In the genomic region with DNA sequence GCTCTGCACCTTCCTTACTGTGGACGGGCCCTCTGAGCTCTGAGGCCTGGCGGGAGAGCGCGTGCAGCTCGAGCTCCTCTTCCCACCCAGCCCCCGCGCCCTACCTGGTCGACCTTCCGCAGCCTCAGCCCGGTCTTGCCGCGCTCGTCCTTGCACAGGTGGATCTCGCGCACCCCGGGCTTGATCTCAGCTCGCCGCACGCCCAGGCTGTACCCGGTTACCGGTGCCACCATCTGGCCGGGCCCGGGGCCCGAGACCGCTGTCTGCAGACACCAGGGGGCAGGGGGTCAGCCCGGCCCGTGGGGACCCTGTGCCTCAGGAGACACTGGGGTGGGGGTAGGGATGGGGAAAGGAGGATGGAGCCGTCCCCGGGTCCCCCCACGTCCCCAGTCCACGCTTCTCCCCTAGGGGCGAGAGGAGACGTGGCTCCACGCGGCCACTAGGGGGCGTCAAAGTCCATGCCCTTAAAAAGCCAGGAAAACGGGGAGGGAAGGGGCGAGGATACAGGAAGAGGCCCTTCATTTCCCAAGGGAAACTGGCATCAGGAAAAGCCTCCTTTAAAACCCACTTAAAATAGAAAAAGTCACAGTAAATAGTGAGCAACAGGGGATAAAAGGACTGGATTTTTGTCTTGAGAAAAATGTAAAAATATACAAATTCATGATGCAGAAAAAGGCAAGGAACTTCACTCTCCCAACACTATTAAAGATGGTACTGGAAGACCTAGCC, we compare ENCODE assay signal across 1 cellular context.
TF ChIP-seq lines count a peak whose summit lies in the region.

No MANE protein-coding gene starts in this region.

TF ChIP-seq in HEK293T, 16 proteins besides CTCF, POLR2A, EP300 and RAD21 (continued from another document):
- TF ChIP-seq, protein P1, sequence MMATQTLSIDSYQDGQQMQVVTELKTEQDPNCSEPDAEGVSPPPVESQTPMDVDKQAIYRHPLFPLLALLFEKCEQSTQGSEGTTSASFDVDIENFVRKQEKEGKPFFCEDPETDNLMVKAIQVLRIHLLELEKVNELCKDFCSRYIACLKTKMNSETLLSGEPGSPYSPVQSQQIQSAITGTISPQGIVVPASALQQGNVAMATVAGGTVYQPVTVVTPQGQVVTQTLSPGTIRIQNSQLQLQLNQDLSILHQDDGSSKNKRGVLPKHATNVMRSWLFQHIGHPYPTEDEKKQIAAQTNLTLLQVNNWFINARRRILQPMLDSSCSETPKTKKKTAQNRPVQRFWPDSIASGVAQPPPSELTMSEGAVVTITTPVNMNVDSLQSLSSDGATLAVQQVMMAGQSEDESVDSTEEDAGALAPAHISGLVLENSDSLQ (IDR thresholded peaks at IDR 0.05), result no peak
- TF ChIP-seq CTBP1 (IDR thresholded peaks at IDR 0.05; ENCODE audit: borderline replicate concordance), result no peak
- TF ChIP-seq BHLHE40 (IDR thresholded peaks at IDR 0.05; ENCODE audit: borderline replicate concordance), result no peak
